ENCODE assay signal across 8 cellular contexts in genomic region chr1:181033128-181033798, GRCh38. TPM values are rescaled to one million over a fixed set of nuclear protein-coding genes. Genes with fewer than 3 reads are reported as not detected.
A peak's percentile ranks its signal among the peaks of the same experiment; 100 is the strongest.
DNase-seq lines count a peak whose midpoint lies in the region; ATAC-seq, FAIRE-seq and TF ChIP-seq lines count a peak whose summit lies in the region.

No MANE protein-coding gene starts in this region.

- TF ChIP-seq CTCF in fibroblast of pulmonary artery (IDR thresholded peaks at IDR 0.05; ENCODE audit: low read length, missing control alignments) (no peak), D721Med (IDR thresholded peaks at IDR 0.05; ENCODE audit: insufficient read depth, missing control alignments) (no peak)

- peak overlapping the region; percentile 59 for H4K8ac ChIP-seq in trophoblast cell (ENCODE audit: low read depth, low read length)

- no peaks in the 10 kb centered on the region for H3K27me3 ChIP-seq in trophoblast cell (ENCODE audit: insufficient read depth, low read length)

- WGBS in trophoblast cell (ENCODE audit: extremely low coverage, insufficient coverage, insufficient read length) = no CpG with 5 or more reads among the region's 2 CpGs

- no peak overlapping the region for H4K91ac ChIP-seq in trophoblast cell (ENCODE audit: low read depth, low read length)

- H3K14ac ChIP-seq in trophoblast cell (ENCODE audit: low read length) = no peak overlapping the region

- no peak overlapping the region for H3K4me2 ChIP-seq in trophoblast cell (ENCODE audit: low read length)

- H2AFZ ChIP-seq in trophoblast cell (ENCODE audit: insufficient read depth, low read length, poor library complexity) = peak overlapping the region; percentile 79

- no peak overlapping the region for H3K9ac ChIP-seq in trophoblast cell (ENCODE audit: low read length)

- peak; percentile 22 for ATAC-seq in GM21576 (IDR thresholded peaks at IDR 0.05; ENCODE audit: unreplicated experiment)

- H3K9me3 ChIP-seq in trophoblast cell (ENCODE audit: insufficient read depth, low read depth, low read length) = no peaks in the 10 kb centered on the region

- H3K79me2 ChIP-seq in trophoblast cell (ENCODE audit: control insufficient read depth, insufficient read depth, low read length, poor library complexity) = no peaks in the 10 kb centered on the region

- H2BK12ac ChIP-seq in trophoblast cell (ENCODE audit: low read length) = no peak overlapping the region

- no peak overlapping the region for H3K23ac ChIP-seq in trophoblast cell (ENCODE audit: low read length)

- no peak overlapping the region for H3K27ac ChIP-seq in trophoblast cell (ENCODE audit: low read depth, low read length)

- FAIRE-seq in D721Med (lab: Jason Lieb, UNC) = no peak

- no peak overlapping the region for H2AK5ac ChIP-seq in trophoblast cell (ENCODE audit: low read length)

- DNase-seq in Daoy (ENCODE audit: low read depth) (peak; percentile 30), LHCN-M2 (ENCODE audit: low read depth) (peak; percentile 65), fibroblast of pulmonary artery (ENCODE audit: low read depth) (peak; percentile 50), trophoblast cell (peak in 1 of 2 donors; percentile 36), D721Med (ENCODE audit: insufficient read length, low spot score) (no peak)
- DNase-seq in activated CD4-positive, alpha-beta T cell treated with anti-CD3 and anti-CD28 coated beads, Interleukin-2, amount 50 U/mL, for 48 hours = peak; percentile 35 to 47
- DNase-seq in effector CD4-positive, alpha-beta T cell = no peak

- H3K36me3 ChIP-seq in trophoblast cell (ENCODE audit: control insufficient read depth in 1 of 2, insufficient read depth in 2 of 2, low read length in 2 of 2) = no peaks in the 10 kb centered on the region

- H3K79me1 ChIP-seq in trophoblast cell (ENCODE audit: low read length) = no peaks in the 10 kb centered on the region

- no peak overlapping the region for H4K12ac ChIP-seq in trophoblast cell (ENCODE audit: low read depth, low read length)

- H2BK120ac ChIP-seq in trophoblast cell (ENCODE audit: insufficient read depth, low read length, poor library complexity) = no peak overlapping the region

- peaks cover 0 to 3% of the 10 kb centered on the region in 2 experiments for H3K4me1 ChIP-seq in trophoblast cell (ENCODE audit: control insufficient read depth in 1 of 2, insufficient read depth in 2 of 2, low read length in 2 of 2)

- peak overlapping the region; percentile 46 for H3K4me3 ChIP-seq in fibroblast of pulmonary artery (replicated peaks; ENCODE audit: low read depth, low read length)
- no peak overlapping the region for H3K4me3 ChIP-seq in trophoblast cell (ENCODE audit: low read depth, low read length)

- H3K18ac ChIP-seq in trophoblast cell (ENCODE audit: low read length) = peak overlapping the region; percentile 51

- H3K4ac ChIP-seq in trophoblast cell (ENCODE audit: low read depth, low read length) = no peak overlapping the region

- H2BK5ac ChIP-seq in trophoblast cell (ENCODE audit: low read depth, low read length, poor library complexity) = no peak overlapping the region

RNA-seq across cellular contexts. Expression of gene MR1, which starts 0.5 kb away (rescaled TPM):
- total RNA-seq in Daoy (2014; rRNA removed; shearing (Covaris generic)) = 5.2 and 7.1 TPM in 2 replicates
- 16.5 and 16.9 TPM in 2 replicates for total RNA-seq in LHCN-M2 (2014; rRNA removed)
- 20.0 TPM for polyA plus RNA-seq in LHCN-M2 (2012)
- 0.57 and 0.79 TPM in 2 replicates for polyA plus RNA-seq in trophoblast cell (2013)

RNA-seq across cellular contexts. Expression of gene STX6, which starts 10.6 kb away (rescaled TPM):
- 17.7 and 19.1 TPM in 2 replicates for total RNA-seq in Daoy (2014; rRNA removed; shearing (Covaris generic))
- 19.3 and 20.2 TPM in 2 replicates for total RNA-seq in LHCN-M2 (2014; rRNA removed)
- polyA plus RNA-seq in LHCN-M2 (2012) = 12.7 TPM
- polyA plus RNA-seq in trophoblast cell (2013) = 11.1 and 11.2 TPM in 2 replicates

RNA-seq across cellular contexts. Expression of gene IER5, which starts 55.2 kb away (rescaled TPM):
- 20.3 and 22.3 TPM in 2 replicates for total RNA-seq in Daoy (2014; rRNA removed; shearing (Covaris generic))
- total RNA-seq in LHCN-M2 (2014; rRNA removed) = 99.0 and 107 TPM in 2 replicates
- 41.8 TPM for polyA plus RNA-seq in LHCN-M2 (2012)
- polyA plus RNA-seq in trophoblast cell (2013) = 9.0 and 9.8 TPM in 2 replicates

Comparison
In these comparisons a context has a peak if more than half of its experiments do, and no peak if none do; other contexts are left out.
1. DNase-seq: peak in Daoy (single experiment), LHCN-M2 (single experiment), activated CD4-positive, alpha-beta T cell treated with anti-CD3 and anti-CD28 coated beads, Interleukin-2, amount 50 U/mL, for 48 hours (2 of 2) and fibroblast of pulmonary artery (single experiment); none in D721Med (single experiment) and effector CD4-positive, alpha-beta T cell (single experiment).